ENCODE assay signal across 23 cellular contexts in genomic region chr10:32015386-32015785, GRCh38.
"Had no signal": no experiment of that assay in that cellular context is flagged by ENCODE, and none has a peak within 500 bp of the region (broad histone marks: within the 10 kb centered on the region; RNA-seq: fewer than 3 reads in every experiment).

No MANE protein-coding gene starts in this region.

- H3K27me3 ChIP-seq: hepatocyte, neutrophil had no signal

- H3K4me3 ChIP-seq: hepatocyte, left ventricle myocardium inferior, lung, skin epidermis, thoracic aorta had no signal

- H3K9me3 Mint-ChIP-seq: central memory CD8-positive, alpha-beta T cell; nephron; stimulated activated naive CD8-positive, alpha-beta T cell treated with anti-CD3 and anti-CD28 coated beads, Interleukin-15, Interleukin-2, amounts not matched to agents 100 ng/mL and 50 ng/mL, for 24 hours had no signal

- H3K27ac Mint-ChIP-seq: nephron; stimulated activated naive CD8-positive, alpha-beta T cell treated with anti-CD3 and anti-CD28 coated beads, Interleukin-15, Interleukin-2, amounts not matched to agents 100 ng/mL and 50 ng/mL, for 24 hours had no signal

- DNase-seq: activated CD4-positive, CD25-positive, alpha-beta regulatory T cell treated with anti-CD3 and anti-CD28 coated beads, Interleukin-2, amount 50 U/mL, for 72 hours; activated CD8-positive, alpha-beta memory T cell treated with anti-CD3 and anti-CD28 coated beads, Interleukin-2, amount 50 U/mL, for 4 hours; activated naive CD4-positive, alpha-beta T cell; activated T-cell treated with anti-CD3 and anti-CD28 coated beads, Interleukin-2, amount 50 U/mL, for 48 hours; dermis blood vessel endothelial cell; effector CD4-positive, alpha-beta T cell; islet precursor cell; left ventricle myocardium inferior; mesendoderm; retina; stimulated activated CD4-positive, alpha-beta T cell treated with anti-CD3 and anti-CD28 coated beads, Interleukin-12 subunit alpha, Interleukin-12 subunit beta, amount 100 ng/mL, for 4 hours; stimulated activated CD4-positive, alpha-beta T cell treated with anti-CD3 and anti-CD28 coated beads, Interleukin-4, amount 100 ng/mL, for 1 hour; T-helper 2 cell; trophoblast cell had no signal

- ATAC-seq: sciatic nerve had no signal

- H3K27me3 Mint-ChIP-seq: central memory CD8-positive, alpha-beta T cell; stimulated activated naive CD8-positive, alpha-beta T cell treated with anti-CD3 and anti-CD28 coated beads, Interleukin-15, Interleukin-2, amounts not matched to agents 100 ng/mL and 50 ng/mL, for 24 hours had no signal

- H3K4me1 Mint-ChIP-seq: nephron had no signal

- H3K4me3 Mint-ChIP-seq: central memory CD8-positive, alpha-beta T cell; nephron; stimulated activated naive CD8-positive, alpha-beta T cell treated with anti-CD3 and anti-CD28 coated beads, Interleukin-15, Interleukin-2, amounts not matched to agents 100 ng/mL and 50 ng/mL, for 24 hours had no signal

- H3K27ac ChIP-seq: hepatocyte, left ventricle myocardium inferior, neutrophil, skin epidermis, thoracic aorta had no signal

- H3K9me3 ChIP-seq: left ventricle myocardium inferior, neutrophil, thoracic aorta had no signal

- H3K4me1 ChIP-seq: left ventricle myocardium inferior had no signal
